In genomic region chr9:96379461-96379860, GRCh38 we compare ENCODE assay signal across 17 cellular contexts. TPM values are rescaled to one million over a fixed set of nuclear protein-coding genes. Genes with fewer than 3 reads are reported as not detected.
DNase-seq lines count a peak whose midpoint lies in the region; ATAC-seq and TF ChIP-seq lines count a peak whose summit lies in the region.
"Had no signal": no experiment of that assay in that cellular context is flagged by ENCODE, and none has a peak within 500 bp of the region (broad histone marks: within the 10 kb centered on the region; RNA-seq: fewer than 3 reads in every experiment).

No MANE protein-coding gene starts in this region.

- DNase-seq in COLO829 (ENCODE audit: low spot score) (peak; percentile 63), adipocyte (ENCODE audit: low read depth) (peak; percentile 69), fibroblast of lung (ENCODE audit: low read depth in 2 of 2) (peak; percentile 11 to 69), non-pigmented ciliary epithelial cell (ENCODE audit: low read depth) (peak; percentile 32), NOMO-1 treated with dmso at 0.1 percent for 144 hours (lab: John Stamatoyannopoulos, UW; ENCODE audit: unreplicated experiment) (no peak), germinal center (ENCODE audit: low spot score) (no peak)
- no peak for DNase-seq in activated naive CD4-positive, alpha-beta T cell treated with anti-CD3 and anti-CD28 coated beads, Interleukin-2, amount 10 ng/mL, durations not matched to agents 7 days and 5 days
- no peak for DNase-seq in CD4-positive, alpha-beta T cell
- DNase-seq: CD4-positive, alpha-beta memory T cell; HFFc6; MM.1S; NCI-H1105; NCI-H187 treated with DMSO at 0.1 percent for 48 hours; NCI-H510A treated with DMSO at 0.1 percent for 48 hours; SHP77 treated with DMSO at 0.1 percent for 48 hours had no signal

- no peak overlapping the region for H3K4me2 ChIP-seq in fibroblast of lung (ENCODE audit: extremely low read depth, insufficient read depth, low read length)
- H3K4me2 ChIP-seq: KMS-11 had no signal

- peaks cover 26% of the 10 kb centered on the region for H3K4me1 Mint-ChIP-seq in activated naive CD4-positive, alpha-beta T cell treated with anti-CD3 and anti-CD28 coated beads, Interleukin-2, amount 10 ng/mL, durations not matched to agents 7 days and 5 days
- peaks cover 27% of the 10 kb centered on the region for H3K4me1 Mint-ChIP-seq in CD4-positive, alpha-beta T cell (ENCODE audit: low read depth)

- H3K27me3 ChIP-seq in adipocyte (replicated peaks; ENCODE audit: control insufficient read depth, insufficient read depth, low read length): no peaks in the 10 kb centered on the region
- no peaks in the 10 kb centered on the region for H3K27me3 ChIP-seq in fibroblast of lung (ENCODE audit: control insufficient read depth, insufficient read depth, low read length)
- H3K27me3 ChIP-seq in CD4-positive, alpha-beta T cell (ENCODE audit: control insufficient read depth, insufficient read depth, low read length): no peaks in the 10 kb centered on the region

- CTCF ChIA-PET in activated naive CD4-positive, alpha-beta T cell treated with anti-CD3 and anti-CD28 coated beads, Interleukin-2, amount 10 ng/mL, durations not matched to agents 7 days and 5 days (lab: Charles Lee): no interaction called here
- CTCF ChIA-PET in CD4-positive, alpha-beta T cell (lab: Charles Lee): no interaction called here

- H3K27ac ChIP-seq in fibroblast of lung (ENCODE audit: insufficient read depth, low read length): no peak overlapping the region
- no peak overlapping the region for H3K27ac ChIP-seq in CD4-positive, alpha-beta T cell (ENCODE audit: low read depth, low read length)
- H3K27ac ChIP-seq: KMS-11 had no signal

- no peak overlapping the region for H3K4me3 Mint-ChIP-seq in activated naive CD4-positive, alpha-beta T cell treated with anti-CD3 and anti-CD28 coated beads, Interleukin-2, amount 10 ng/mL, durations not matched to agents 7 days and 5 days
- no peak overlapping the region for H3K4me3 Mint-ChIP-seq in CD4-positive, alpha-beta T cell
- H3K4me3 Mint-ChIP-seq: B cell; CD4-positive, alpha-beta memory T cell; HFFc6 had no signal

- peaks cover 12% of the 10 kb centered on the region for H3K36me3 Mint-ChIP-seq in activated naive CD4-positive, alpha-beta T cell treated with anti-CD3 and anti-CD28 coated beads, Interleukin-2, amount 10 ng/mL, durations not matched to agents 7 days and 5 days
- peaks cover 5% of the 10 kb centered on the region for H3K36me3 Mint-ChIP-seq in CD4-positive, alpha-beta T cell (ENCODE audit: low read depth)

- H3K27ac Mint-ChIP-seq in activated naive CD4-positive, alpha-beta T cell treated with anti-CD3 and anti-CD28 coated beads, Interleukin-2, amount 10 ng/mL, durations not matched to agents 7 days and 5 days: no peak overlapping the region
- no peak overlapping the region for H3K27ac Mint-ChIP-seq in CD4-positive, alpha-beta T cell
- H3K27ac Mint-ChIP-seq: B cell, HFFc6 had no signal

- peaks cover 8% of the 10 kb centered on the region for H3K79me2 ChIP-seq in fibroblast of lung (ENCODE audit: control insufficient read depth, insufficient read depth, low read length)

- no peak overlapping the region for H3K4me3 ChIP-seq in adipocyte (ENCODE audit: low read length)
- no peak overlapping the region for H3K4me3 ChIP-seq in fibroblast of lung (replicated peaks in 1 of 4; ENCODE audit: control extremely low read depth in 1 of 4, insufficient read depth in 1 of 4, low read depth in 3 of 4, low read length in 4 of 4)

- no peak for TF ChIP-seq CTCF in fibroblast of lung (conservative IDR thresholded peaks at IDR 0.05 in 1 of 2, IDR thresholded peaks at IDR 0.05 in 1 of 2; ENCODE audit: low read depth in 1 of 2, low read length in 2 of 2)
- TF ChIP-seq CTCF in CD4-positive, alpha-beta T cell (IDR thresholded peaks at IDR 0.05): no peak

- POLR2A ChIA-PET in CD4-positive, alpha-beta T cell (lab: Charles Lee): no interaction called here

- H4K20me1 ChIP-seq in fibroblast of lung (ENCODE audit: control insufficient read depth, extremely low read depth, insufficient read depth, low read length): no peaks in the 10 kb centered on the region

- H3K36me3 ChIP-seq in adipocyte (ENCODE audit: control insufficient read depth, insufficient read depth, low read length, severe bottlenecking) (no peaks in the 10 kb centered on the region), fibroblast of lung (ENCODE audit: control insufficient read depth, insufficient read depth, low read length) (no peaks in the 10 kb centered on the region)

- no peak overlapping the region for H2AFZ ChIP-seq in fibroblast of lung (ENCODE audit: low read length)

- H3K27me3 Mint-ChIP-seq in activated naive CD4-positive, alpha-beta T cell treated with anti-CD3 and anti-CD28 coated beads, Interleukin-2, amount 10 ng/mL, durations not matched to agents 7 days and 5 days: no peaks in the 10 kb centered on the region
- H3K27me3 Mint-ChIP-seq in CD4-positive, alpha-beta T cell: no peaks in the 10 kb centered on the region
- H3K27me3 Mint-ChIP-seq: B cell; CD4-positive, alpha-beta memory T cell had no signal

- intact Hi-C loops in CD4-positive, alpha-beta T cell (cut with DNase I, micrococcal nuclease): no loop called here

- H3K9ac ChIP-seq in adipocyte (ENCODE audit: low read length) (no peak overlapping the region), fibroblast of lung (ENCODE audit: insufficient read depth, low read length) (no peak overlapping the region)
- H3K9ac ChIP-seq: KMS-11 had no signal

- peaks cover 19% of the 10 kb centered on the region for H3K4me1 ChIP-seq in adipocyte (ENCODE audit: control insufficient read depth, insufficient read depth, low read length)
- peaks cover 5% of the 10 kb centered on the region for H3K4me1 ChIP-seq in fibroblast of lung (ENCODE audit: control insufficient read depth, extremely low read depth, insufficient read depth, low read length)

- no peaks in the 10 kb centered on the region for H3K9me3 ChIP-seq in adipocyte (ENCODE audit: control insufficient read depth, low read length)
- no peaks in the 10 kb centered on the region for H3K9me3 ChIP-seq in fibroblast of lung (ENCODE audit: control insufficient read depth, insufficient read depth, low read depth, low read length)
- no peaks in the 10 kb centered on the region for H3K9me3 ChIP-seq in CD4-positive, alpha-beta T cell (ENCODE audit: control insufficient read depth, low read length)

- no peaks in the 10 kb centered on the region for H3K9me3 Mint-ChIP-seq in activated naive CD4-positive, alpha-beta T cell treated with anti-CD3 and anti-CD28 coated beads, Interleukin-2, amount 10 ng/mL, durations not matched to agents 7 days and 5 days
- no peaks in the 10 kb centered on the region for H3K9me3 Mint-ChIP-seq in CD4-positive, alpha-beta T cell
- H3K9me3 Mint-ChIP-seq: CD4-positive, alpha-beta memory T cell; HFFc6 had no signal

- no peak for ATAC-seq in CD4-positive, alpha-beta T cell (ENCODE audit: poor library complexity)

RNA-seq across cellular contexts. Expression of gene SLC35D2, which starts 4.0 kb away (rescaled TPM):
- 28.2 and 34.7 TPM in 2 replicates for total RNA-seq in fibroblast of lung
- 26.2 and 27.2 TPM in 2 replicates for polyA plus RNA-seq in fibroblast of lung
- 23.9 and 25.0 TPM in 2 replicates for polyA plus RNA-seq in fibroblast of lung (2012)
- polyA minus RNA-seq in fibroblast of lung (ENCODE audit: low replicate concordance): 2.2 and 5.1 TPM in 2 replicates
- 10 to 100 TPM; 13.2 to 14.7 TPM for total RNA-seq in CD4-positive, alpha-beta T cell

RNA-seq across cellular contexts. Expression of gene ZNF367, which starts 38.7 kb away (rescaled TPM):
- total RNA-seq in fibroblast of lung: 0.26 and 0.66 TPM in 2 replicates
- 2.2 and 6.4 TPM in 2 replicates for polyA plus RNA-seq in fibroblast of lung
- polyA plus RNA-seq in fibroblast of lung (2012): 2.4 and 6.8 TPM in 2 replicates
- 0.47 and 3.5 TPM in 2 replicates for polyA minus RNA-seq in fibroblast of lung (ENCODE audit: low replicate concordance)
- total RNA-seq in CD4-positive, alpha-beta T cell: 1 to 10 TPM; 6.5 to 6.7 TPM

Comparison
In these comparisons a context has a peak if more than half of its experiments do, and no peak if none do; other contexts are left out.
1. DNase-seq: peak in COLO829 (single experiment), adipocyte (single experiment), fibroblast of lung (2 of 2) and non-pigmented ciliary epithelial cell (single experiment); none in NOMO-1 treated with dmso at 0.1 percent for 144 hours (single experiment), activated naive CD4-positive, alpha-beta T cell treated with anti-CD3 and anti-CD28 coated beads, Interleukin-2, amount 10 ng/mL, durations not matched to agents 7 days and 5 days (single experiment), CD4-positive, alpha-beta T cell (0 of 10) and germinal center (single experiment).